ENCODE assay signal across 14 cellular contexts in genomic region chrX:48474581-48474980, GRCh38. TPM values are rescaled to one million over a fixed set of nuclear protein-coding genes. Genes with fewer than 3 reads are reported as not detected.
DNase-seq lines count a peak whose midpoint lies in the region; ATAC-seq and TF ChIP-seq lines count a peak whose summit lies in the region.
"Had no signal": no experiment of that assay in that cellular context is flagged by ENCODE, and none has a peak within 500 bp of the region (broad histone marks: within the 10 kb centered on the region; RNA-seq: fewer than 3 reads in every experiment).

No MANE protein-coding gene starts in this region.

- H3K4me3 ChIP-seq in Loucy (ENCODE audit: low read length, poor library complexity, severe bottlenecking): peak overlapping the region; percentile 84
- peak overlapping the region; percentile 90 for H3K4me3 ChIP-seq in osteoblast (ENCODE audit: insufficient read depth, low read length)
- H3K4me3 ChIP-seq: lung had no signal

- H3K9ac ChIP-seq in Loucy (ENCODE audit: low read depth, low read length, poor library complexity, severe bottlenecking): peak overlapping the region; percentile 88
- H3K9ac ChIP-seq: parathyroid adenoma had no signal

- H3K4me2 ChIP-seq in Loucy (ENCODE audit: low read depth, low read length, poor library complexity, severe bottlenecking) (peak overlapping the region; percentile 72), osteoblast (ENCODE audit: insufficient read depth, low read length) (peak overlapping the region; percentile 91)

- H4K20me1 ChIP-seq in Loucy (ENCODE audit: insufficient read depth, low read length, poor library complexity, severe bottlenecking) (no peaks in the 10 kb centered on the region), osteoblast (ENCODE audit: insufficient read depth, low read length) (no peaks in the 10 kb centered on the region)

- CTCF ChIA-PET in activated CD4-positive, alpha-beta T cell treated with anti-CD3 and anti-CD28 coated beads, Interleukin-2, amount 10 ng/mL, durations not matched to agents 7 days and 5 days (lab: Charles Lee): interaction anchor here (0.7 to 1.5 kb wide), 4 partner anchors 11 to 70 kb away, joined by 3 to 4 read pairs (median 4); partner anchors contain the start of gene TBC1D25

- no peaks in the 10 kb centered on the region for H3F3A ChIP-seq in Loucy (ENCODE audit: low read depth)

- H3K27me3 ChIP-seq in Loucy (ENCODE audit: insufficient read depth, low read length, poor library complexity, severe bottlenecking) (no peaks in the 10 kb centered on the region), osteoblast (ENCODE audit: insufficient read depth, low read length) (no peaks in the 10 kb centered on the region)

- peak overlapping the region; percentile 82 for H3K27ac Mint-ChIP-seq in activated CD4-positive, alpha-beta T cell treated with anti-CD3 and anti-CD28 coated beads, Interleukin-2, amount 10 ng/mL, durations not matched to agents 7 days and 5 days
- peak overlapping the region; percentile 95 for H3K27ac Mint-ChIP-seq in activated T-helper 2 cell treated with anti-CD3 and anti-CD28 coated beads, Interferon-gamma antibody, Interleukin-2, Interleukin-4, amounts not matched to agents 10 μg/mL and 5 μg/mL and 100 μg/mL, durations not matched to agents 14 hours and 24 hours and 36 hours

- H3K36me3 ChIP-seq in Loucy (ENCODE audit: insufficient read depth, low read length) (no peaks in the 10 kb centered on the region), osteoblast (ENCODE audit: insufficient read depth, low read length) (peaks cover 5% of the 10 kb centered on the region)

- peaks cover 44% of the 10 kb centered on the region for H3K4me1 Mint-ChIP-seq in activated CD4-positive, alpha-beta T cell treated with anti-CD3 and anti-CD28 coated beads, Interleukin-2, amount 10 ng/mL, durations not matched to agents 7 days and 5 days
- peaks cover 28% of the 10 kb centered on the region for H3K4me1 Mint-ChIP-seq in activated T-helper 2 cell treated with anti-CD3 and anti-CD28 coated beads, Interferon-gamma antibody, Interleukin-2, Interleukin-4, amounts not matched to agents 10 μg/mL and 5 μg/mL and 100 μg/mL, durations not matched to agents 14 hours and 24 hours and 36 hours (ENCODE audit: low read depth)

- intact Hi-C loops in activated T-helper 2 cell treated with anti-CD3 and anti-CD28 coated beads, Interferon-gamma antibody, Interleukin-2, Interleukin-4, amounts not matched to agents 10 μg/mL and 5 μg/mL and 100 μg/mL, durations not matched to agents 14 hours and 24 hours and 36 hours (cut with micrococcal nuclease): no loop called here

- no peak for TF ChIP-seq CTCF in Loucy (conservative IDR thresholded peaks at IDR 0.05; ENCODE audit: low read length)
- no peak for TF ChIP-seq CTCF in osteoblast (IDR thresholded peaks at IDR 0.05; ENCODE audit: extremely low read depth, low read depth, low read length)

- H2AFZ ChIP-seq in Loucy (ENCODE audit: low read length) (no peak overlapping the region), osteoblast (ENCODE audit: low read length) (no peak overlapping the region)
- H2AFZ ChIP-seq: parathyroid adenoma had no signal

- no peaks in the 10 kb centered on the region for H3K9me3 Mint-ChIP-seq in activated CD4-positive, alpha-beta T cell treated with anti-CD3 and anti-CD28 coated beads, Interleukin-2, amount 10 ng/mL, durations not matched to agents 7 days and 5 days
- H3K9me3 Mint-ChIP-seq in activated T-helper 2 cell treated with anti-CD3 and anti-CD28 coated beads, Interferon-gamma antibody, Interleukin-2, Interleukin-4, amounts not matched to agents 10 μg/mL and 5 μg/mL and 100 μg/mL, durations not matched to agents 14 hours and 24 hours and 36 hours: no peaks in the 10 kb centered on the region
- H3K9me3 Mint-ChIP-seq: activated naive CD4-positive, alpha-beta T cell treated with anti-CD3 and anti-CD28 coated beads, Interleukin-2, amount 50 U/mL, for 72 hours had no signal

- ATAC-seq in GM19328 (IDR thresholded peaks at IDR 0.05; ENCODE audit: unreplicated experiment) (no peak), HG03378 (IDR thresholded peaks at IDR 0.05; ENCODE audit: unreplicated experiment) (no peak)
- ATAC-seq: activated naive CD4-positive, alpha-beta T cell treated with anti-CD3 and anti-CD28 coated beads, Interleukin-2, amount 50 U/mL, for 72 hours; Right ventricle myocardium inferior had no signal

- H3K4me3 Mint-ChIP-seq in activated CD4-positive, alpha-beta T cell treated with anti-CD3 and anti-CD28 coated beads, Interleukin-2, amount 10 ng/mL, durations not matched to agents 7 days and 5 days: peak overlapping the region; percentile 93
- H3K4me3 Mint-ChIP-seq in activated T-helper 2 cell treated with anti-CD3 and anti-CD28 coated beads, Interferon-gamma antibody, Interleukin-2, Interleukin-4, amounts not matched to agents 10 μg/mL and 5 μg/mL and 100 μg/mL, durations not matched to agents 14 hours and 24 hours and 36 hours (ENCODE audit: low read depth): peak overlapping the region; percentile 98

- DNase-seq in activated CD4-positive, alpha-beta T cell treated with anti-CD3 and anti-CD28 coated beads, Interleukin-2, amount 10 ng/mL, durations not matched to agents 7 days and 5 days: no peak
- DNase-seq in activated CD4-positive, alpha-beta T cell treated with anti-CD3 and anti-CD28 coated beads for 48 hours: no peak
- DNase-seq in activated T-helper 2 cell treated with anti-CD3 and anti-CD28 coated beads, Interferon-gamma antibody, Interleukin-2, Interleukin-4, amounts not matched to agents 10 μg/mL and 5 μg/mL and 100 μg/mL, durations not matched to agents 14 hours and 24 hours and 36 hours (ENCODE audit: low spot score): no peak
- no peak for DNase-seq in osteoblast (ENCODE audit: insufficient read length, low spot score, missing footprints)
- DNase-seq in activated CD4-positive, CD25-positive, alpha-beta regulatory T cell treated with anti-CD3 and anti-CD28 coated beads, Interleukin-2, amount 50 U/mL, for 72 hours: no peak
- DNase-seq: DMS153; stimulated activated CD8-positive, alpha-beta memory T cell treated with anti-CD3 and anti-CD28 coated beads, Interleukin-4, amount 100 ng/mL, for 48 hours had no signal

- no peaks in the 10 kb centered on the region for H3K27me3 Mint-ChIP-seq in activated CD4-positive, alpha-beta T cell treated with anti-CD3 and anti-CD28 coated beads, Interleukin-2, amount 10 ng/mL, durations not matched to agents 7 days and 5 days
- no peaks in the 10 kb centered on the region for H3K27me3 Mint-ChIP-seq in activated T-helper 2 cell treated with anti-CD3 and anti-CD28 coated beads, Interferon-gamma antibody, Interleukin-2, Interleukin-4, amounts not matched to agents 10 μg/mL and 5 μg/mL and 100 μg/mL, durations not matched to agents 14 hours and 24 hours and 36 hours (ENCODE audit: low read depth)

- POLR2A ChIA-PET in activated CD4-positive, alpha-beta T cell treated with anti-CD3 and anti-CD28 coated beads, Interleukin-2, amount 10 ng/mL, durations not matched to agents 7 days and 5 days (lab: Charles Lee): interaction anchor here (1.2 kb wide), 1 partner anchor 55 kb away, joined by 3 read pairs; no protein-coding TSS in a partner anchor

- H3K36me3 Mint-ChIP-seq in activated CD4-positive, alpha-beta T cell treated with anti-CD3 and anti-CD28 coated beads, Interleukin-2, amount 10 ng/mL, durations not matched to agents 7 days and 5 days (ENCODE audit: low read depth): peaks cover 12% of the 10 kb centered on the region
- peaks cover 30% of the 10 kb centered on the region for H3K36me3 Mint-ChIP-seq in activated T-helper 2 cell treated with anti-CD3 and anti-CD28 coated beads, Interferon-gamma antibody, Interleukin-2, Interleukin-4, amounts not matched to agents 10 μg/mL and 5 μg/mL and 100 μg/mL, durations not matched to agents 14 hours and 24 hours and 36 hours (ENCODE audit: low read depth)

- H3K79me2 ChIP-seq in Loucy (ENCODE audit: insufficient read depth, low read length) (peaks cover 39% of the 10 kb centered on the region), osteoblast (ENCODE audit: insufficient read depth, low read length) (peaks cover 48% of the 10 kb centered on the region)
- H3K79me2 ChIP-seq: parathyroid adenoma had no signal

- H3K4me1 ChIP-seq in Loucy (ENCODE audit: insufficient read depth, low read length, poor library complexity, severe bottlenecking) (peaks cover 14% of the 10 kb centered on the region), osteoblast (ENCODE audit: insufficient read depth, low read length) (peaks cover 4% of the 10 kb centered on the region)
- H3K4me1 ChIP-seq: parathyroid adenoma had no signal

- H3K9me2 ChIP-seq in Loucy (replicated peaks; ENCODE audit: low read depth, low read length): no peaks in the 10 kb centered on the region

- H3K9me3 ChIP-seq in Loucy (ENCODE audit: insufficient read depth, low read depth, low read length) (no peaks in the 10 kb centered on the region), osteoblast (ENCODE audit: low read depth, low read length) (no peaks in the 10 kb centered on the region)

- H3K27ac ChIP-seq in osteoblast (ENCODE audit: low read depth, low read length): no peak overlapping the region
- H3K27ac ChIP-seq: parathyroid adenoma had no signal

RNA-seq across cellular contexts. Expression of gene FTSJ1, which starts 1.4 kb away (rescaled TPM):
- total RNA-seq in activated CD4-positive, alpha-beta T cell treated with anti-CD3 and anti-CD28 coated beads, Interleukin-2, amount 10 ng/mL, durations not matched to agents 7 days and 5 days: 10 to 100 TPM; 59.5 to 60.2 TPM
- 84.6 and 89.8 TPM in 2 replicates for total RNA-seq in activated T-helper 2 cell treated with anti-CD3 and anti-CD28 coated beads, Interferon-gamma antibody, Interleukin-2, Interleukin-4, amounts not matched to agents 10 μg/mL and 5 μg/mL and 100 μg/mL, durations not matched to agents 14 hours and 24 hours and 36 hours
- total RNA-seq in osteoblast: 67.3 and 67.5 TPM in 2 replicates

RNA-seq across cellular contexts. Expression of gene SLC38A5, which starts 4.5 kb away (rescaled TPM):
- 10 to 100 TPM; 78.3 to 78.9 TPM for total RNA-seq in activated CD4-positive, alpha-beta T cell treated with anti-CD3 and anti-CD28 coated beads, Interleukin-2, amount 10 ng/mL, durations not matched to agents 7 days and 5 days
- 146 and 147 TPM in 2 replicates for total RNA-seq in activated T-helper 2 cell treated with anti-CD3 and anti-CD28 coated beads, Interferon-gamma antibody, Interleukin-2, Interleukin-4, amounts not matched to agents 10 μg/mL and 5 μg/mL and 100 μg/mL, durations not matched to agents 14 hours and 24 hours and 36 hours
- 48.9 and 52.8 TPM in 2 replicates for total RNA-seq in osteoblast

RNA-seq across cellular contexts. Expression of gene PORCN, which starts 34.2 kb away (rescaled TPM):
- 10 to 100 TPM; 12.5 to 13.3 TPM for total RNA-seq in activated CD4-positive, alpha-beta T cell treated with anti-CD3 and anti-CD28 coated beads, Interleukin-2, amount 10 ng/mL, durations not matched to agents 7 days and 5 days
- 16.5 and 17.7 TPM in 2 replicates for total RNA-seq in activated T-helper 2 cell treated with anti-CD3 and anti-CD28 coated beads, Interferon-gamma antibody, Interleukin-2, Interleukin-4, amounts not matched to agents 10 μg/mL and 5 μg/mL and 100 μg/mL, durations not matched to agents 14 hours and 24 hours and 36 hours
- total RNA-seq in osteoblast: 12.4 and 13.8 TPM in 2 replicates

RNA-seq across cellular contexts. Expression of gene EBP, which starts 47.0 kb away (rescaled TPM):
- total RNA-seq in activated CD4-positive, alpha-beta T cell treated with anti-CD3 and anti-CD28 coated beads, Interleukin-2, amount 10 ng/mL, durations not matched to agents 7 days and 5 days: 100 to 1,000 TPM; 246 to 251 TPM
- total RNA-seq in activated T-helper 2 cell treated with anti-CD3 and anti-CD28 coated beads, Interferon-gamma antibody, Interleukin-2, Interleukin-4, amounts not matched to agents 10 μg/mL and 5 μg/mL and 100 μg/mL, durations not matched to agents 14 hours and 24 hours and 36 hours: 209 and 212 TPM in 2 replicates
- total RNA-seq in osteoblast: 45.6 and 64.8 TPM in 2 replicates
